ENCODE assay signal across 9 cellular contexts in genomic region chrX:130994671-130995070, GRCh38.
DNase-seq lines count a peak whose midpoint lies in the region; ATAC-seq, FAIRE-seq and TF ChIP-seq lines count a peak whose summit lies in the region.
"Had no signal": no experiment of that assay in that cellular context is flagged by ENCODE, and none has a peak within 500 bp of the region (broad histone marks: within the 10 kb centered on the region; RNA-seq: fewer than 3 reads in every experiment).

No MANE protein-coding gene starts in this region.

- no peaks in the 10 kb centered on the region for H3K36me3 Mint-ChIP-seq in activated CD4-positive, alpha-beta T cell treated with anti-CD3 and anti-CD28 coated beads, Interleukin-2, amount 10 ng/mL, durations not matched to agents 7 days and 5 days (ENCODE audit: low read depth)

- H3K4me3 ChIP-seq in right lobe of liver: no peak overlapping the region
- H3K4me3 ChIP-seq: SJSA1 had no signal

- intact Hi-C loops in right lobe of liver (cut with DNase I): no loop called here

- POLR2A ChIA-PET in activated CD4-positive, alpha-beta T cell treated with anti-CD3 and anti-CD28 coated beads, Interleukin-2, amount 10 ng/mL, durations not matched to agents 7 days and 5 days (lab: Charles Lee): interaction anchor here (0.6 kb wide), 1 partner anchor 14 kb away, joined by 3 read pairs; no protein-coding TSS in a partner anchor

- FAIRE-seq in RCC 7860 (lab: Jason Lieb, UNC): no peak

- no peak for ATAC-seq in right lobe of liver
- no peak for ATAC-seq in HG03175 (IDR thresholded peaks at IDR 0.05; ENCODE audit: unreplicated experiment)
- ATAC-seq in HG03571 (IDR thresholded peaks at IDR 0.05; ENCODE audit: unreplicated experiment): no peak

- TF ChIP-seq CTCF in right lobe of liver (IDR thresholded peaks at IDR 0.05): peak; percentile 17 to 46 (median 30)

- peaks cover 3% of the 10 kb centered on the region for H3K27me3 Mint-ChIP-seq in activated CD4-positive, alpha-beta T cell treated with anti-CD3 and anti-CD28 coated beads, Interleukin-2, amount 10 ng/mL, durations not matched to agents 7 days and 5 days

- H3K27ac ChIP-seq in right lobe of liver: no peak overlapping the region
- H3K27ac ChIP-seq: SJSA1 had no signal

- H3K4me3 Mint-ChIP-seq in activated CD4-positive, alpha-beta T cell treated with anti-CD3 and anti-CD28 coated beads, Interleukin-2, amount 10 ng/mL, durations not matched to agents 7 days and 5 days: no peak overlapping the region

- no peaks in the 10 kb centered on the region for H3K9me3 Mint-ChIP-seq in activated CD4-positive, alpha-beta T cell treated with anti-CD3 and anti-CD28 coated beads, Interleukin-2, amount 10 ng/mL, durations not matched to agents 7 days and 5 days

- no peaks in the 10 kb centered on the region for H3K9me3 ChIP-seq in right lobe of liver
- H3K9me3 ChIP-seq: SJSA1 had no signal

- CTCF ChIA-PET in activated CD4-positive, alpha-beta T cell treated with anti-CD3 and anti-CD28 coated beads, Interleukin-2, amount 10 ng/mL, durations not matched to agents 7 days and 5 days (lab: Charles Lee): no interaction called here

- in situ Hi-C loops in KBM-7 (cut with MboI; ENCODE audit: low pct_unique_long_range_greater_than_20kb, low sequenced_read_pairs): loop anchor here (25.0 kb wide), 1 partner anchor 643 kb away; no protein-coding TSS in a partner anchor

- no peaks in the 10 kb centered on the region for H3K4me1 Mint-ChIP-seq in activated CD4-positive, alpha-beta T cell treated with anti-CD3 and anti-CD28 coated beads, Interleukin-2, amount 10 ng/mL, durations not matched to agents 7 days and 5 days

- WGBS in right lobe of liver (ENCODE audit: insufficient coverage, low coverage, low lambda C conversion rate, missing lambda C conversion rate): 36% methylated on average over 8 of the region's 8 CpGs

- DNase-seq in Daoy (ENCODE audit: low read depth): peak; percentile 7
- DNase-seq in KBM-7: peak; percentile 38
- DNase-seq in activated CD4-positive, alpha-beta T cell treated with anti-CD3 and anti-CD28 coated beads, Interleukin-2, amount 10 ng/mL, durations not matched to agents 7 days and 5 days: peak; percentile 6
- no peak for DNase-seq in right lobe of liver
- no peak for DNase-seq in central memory CD4-positive, alpha-beta T cell
- DNase-seq in RCC 7860 (ENCODE audit: low spot score): no peak

- H3K4me1 ChIP-seq in right lobe of liver: no peaks in the 10 kb centered on the region
- H3K4me1 ChIP-seq: SJSA1 had no signal

- no peak overlapping the region for H3K27ac Mint-ChIP-seq in activated CD4-positive, alpha-beta T cell treated with anti-CD3 and anti-CD28 coated beads, Interleukin-2, amount 10 ng/mL, durations not matched to agents 7 days and 5 days

- TF ChIP-seq POLR2A in right lobe of liver (IDR thresholded peaks at IDR 0.05): no peak

- H3K36me3 ChIP-seq in right lobe of liver: no peaks in the 10 kb centered on the region
- H3K36me3 ChIP-seq: SJSA1 had no signal

- H3K27me3 ChIP-seq in right lobe of liver: peaks cover 0 to 4% of the 10 kb centered on the region in 2 donors
- H3K27me3 ChIP-seq: SJSA1 had no signal

Comparison
In these comparisons a context has a peak if more than half of its experiments do, and no peak if none do; other contexts are left out.
1. DNase-seq: peak in Daoy (single experiment), KBM-7 (single experiment) and activated CD4-positive, alpha-beta T cell treated with anti-CD3 and anti-CD28 coated beads, Interleukin-2, amount 10 ng/mL, durations not matched to agents 7 days and 5 days (single experiment); none in right lobe of liver (0 of 3), central memory CD4-positive, alpha-beta T cell (single experiment) and RCC 7860 (single experiment).